Comparison of ENCODE assay signal across 10 cellular contexts in genomic region chr1:183090386-183091006, GRCh38.
DNase-seq lines count a peak whose midpoint lies in the region; ATAC-seq, FAIRE-seq and TF ChIP-seq lines count a peak whose summit lies in the region.
"Had no signal": no experiment of that assay in that cellular context is flagged by ENCODE, and none has a peak within 500 bp of the region (broad histone marks: within the 10 kb centered on the region; RNA-seq: fewer than 3 reads in every experiment).

No MANE protein-coding gene starts in this region.

- no peak overlapping the region for H3K4me2 ChIP-seq in K562 (ENCODE audit: insufficient read depth, low read length)
- peak overlapping the region; percentile 28; the same call in 1 of the 2 replicates for H3K4me2 ChIP-seq in HepG2 (ENCODE audit: low read depth, low read length)

- in situ Hi-C loops in K562 (cut with MboI) (no loop called here), HepG2 (cut with HindIII; ENCODE audit: extremely low pct_ligation_motif_present, low pct_unique_long_range_greater_than_20kb) (no loop called here)

- H3K4me1 Mint-ChIP-seq in activated CD4-positive, alpha-beta memory T cell treated with anti-CD3 and anti-CD28 coated beads, Interleukin-2, amount 10 ng/mL, durations not matched to agents 7 days and 5 days, result no peaks in the 10 kb centered on the region
- H3K4me1 Mint-ChIP-seq in Calu3 (ENCODE audit: low read depth, unreplicated experiment), result peaks cover 71% of the 10 kb centered on the region
- H3K4me1 Mint-ChIP-seq: T-helper 17 cell had no signal

- peak; percentile 56; the same call in 1 of the 2 replicates for TF ChIP-seq EP300 in Ishikawa (IDR thresholded peaks at IDR 0.05; ENCODE audit: borderline replicate concordance)
- no peak for TF ChIP-seq EP300 in K562 (IDR thresholded peaks at IDR 0.05; ENCODE audit: low read length)
- TF ChIP-seq EP300 in HepG2 (IDR thresholded peaks at IDR 0.05; ENCODE audit: low read depth in 2 of 2, low read length in 2 of 2), result no peak
- no peak for TF ChIP-seq EP300 in HepG2 (CRISPR knock-in tag; IDR thresholded peaks at IDR 0.05; ENCODE audit: borderline replicate concordance)

- FAIRE-seq in K562 (lab: Jason Lieb, UNC) (peak; percentile 29), HepG2 (lab: Jason Lieb, UNC) (peak; percentile 56)

- no peaks in the 10 kb centered on the region for H3K9me3 ChIP-seq in K562 (replicated peaks; ENCODE audit: control insufficient read depth, insufficient read depth, low read depth, low read length)
- H3K9me3 ChIP-seq in HepG2 (ENCODE audit: low read length), result no peaks in the 10 kb centered on the region
- H3K9me3 ChIP-seq in subcutaneous abdominal adipose tissue (ENCODE audit: control insufficient read depth in 5 of 5, low read length in 5 of 5), result no peaks in the 10 kb centered on the region

- POLR2A ChIA-PET in K562 (lab: Yijun Ruan, JAX) (interaction anchor here (0.6 to 1.1 kb wide), 3 partner anchors 11 to 171 kb away, joined by 3 read pairs; no protein-coding TSS in a partner anchor), HepG2 (lab: Yijun Ruan, JAX) (no interaction called here)
- POLR2A ChIA-PET in activated CD4-positive, alpha-beta memory T cell treated with anti-CD3 and anti-CD28 coated beads, Interleukin-2, amount 10 ng/mL, durations not matched to agents 7 days and 5 days (lab: Charles Lee), result no interaction called here

- TF ChIP-seq RAD21 in Ishikawa (IDR thresholded peaks at IDR 0.05; ENCODE audit: low read depth) (no peak), K562 (CRISPR knock-in tag; conservative IDR thresholded peaks at IDR 0.05 in 1 of 2, IDR thresholded peaks at IDR 0.05 in 1 of 2) (no peak), HepG2 (CRISPR knock-in tag; IDR thresholded peaks at IDR 0.05) (no peak)

- H3K79me2 ChIP-seq in K562 (ENCODE audit: control insufficient read depth, insufficient read depth, low read length) (no peaks in the 10 kb centered on the region), HepG2 (ENCODE audit: insufficient read depth, low read length) (peaks cover 63% of the 10 kb centered on the region)

- H3K4me1 ChIP-seq in K562 (replicated peaks in 1 of 2; ENCODE audit: control insufficient read depth in 2 of 2, insufficient read depth in 2 of 2, low read length in 2 of 2), result no peaks in the 10 kb centered on the region
- H3K4me1 ChIP-seq in HepG2 (ENCODE audit: insufficient read depth, low read length), result peaks cover 93% of the 10 kb centered on the region
- H3K4me1 ChIP-seq in subcutaneous abdominal adipose tissue (ENCODE audit: control insufficient read depth in 5 of 5, insufficient read depth in 5 of 5, low read length in 5 of 5), result peaks cover 6 to 35% (median 25%) of the 10 kb centered on the region in 5 donors

- H3K27me3 ChIP-seq in K562 (ENCODE audit: control insufficient read depth in 2 of 2, insufficient read depth in 2 of 2, low read length in 2 of 2), result peaks cover under 1% of the 10 kb centered on the region in 2 experiments; a peak in 1 of 5 replicates
- no peaks in the 10 kb centered on the region for H3K27me3 ChIP-seq in HepG2 (ENCODE audit: control insufficient read depth in 1 of 2, insufficient read depth in 2 of 2, low read length in 2 of 2)
- H3K27me3 ChIP-seq in subcutaneous abdominal adipose tissue (ENCODE audit: control insufficient read depth in 5 of 5, insufficient read depth in 4 of 5, low read length in 5 of 5), result no peaks in the 10 kb centered on the region

- no peak for ATAC-seq in K562
- no peak for ATAC-seq in HepG2
- ATAC-seq in HG03521 (IDR thresholded peaks at IDR 0.05; ENCODE audit: unreplicated experiment), result no peak
- ATAC-seq: T-helper 17 cell had no signal

- no peak overlapping the region for H2AFZ ChIP-seq in K562 (ENCODE audit: low read depth, low read length)
- H2AFZ ChIP-seq in HepG2 (ENCODE audit: low read length), result no peak overlapping the region

- BruUV-seq in K562 (replicated peaks; lab: Mats Ljungman, UMichigan), result no TSS peak
- no TSS peak for BruUV-seq in HepG2 (replicated peaks; lab: Mats Ljungman, UMichigan)
- no TSS peak for BruUV-seq in Calu3 (replicated peaks; lab: Mats Ljungman, UMichigan)

- no peak for DNase-seq in K562 (ENCODE audit: extremely low read depth in 1 of 4, low spot score in 3 of 4)
- peak; percentile 49 for DNase-seq in HepG2 (ENCODE audit: low spot score)
- DNase-seq in activated CD4-positive, alpha-beta memory T cell treated with anti-CD3 and anti-CD28 coated beads, Interleukin-2, amount 10 ng/mL, durations not matched to agents 7 days and 5 days, result no peak
- no peak for DNase-seq in Calu3
- DNase-seq: NCI-H1105, T-helper 17 cell had no signal

- H3K9ac ChIP-seq in K562 (ENCODE audit: insufficient read depth in 1 of 2, low read depth in 2 of 2, low read length in 2 of 2) (no peak overlapping the region), HepG2 (ENCODE audit: insufficient read depth, low read depth, low read length) (no peak overlapping the region; the same call in 1 of the 2 replicates), subcutaneous abdominal adipose tissue (ENCODE audit: low read length in 5 of 5) (no peak overlapping the region)

- no peak overlapping the region for H3K27ac ChIP-seq in K562 (ENCODE audit: extremely low read depth, low read depth, low read length)
- H3K27ac ChIP-seq in HepG2 (ENCODE audit: extremely low read length, insufficient read depth, low read length), result peak overlapping the region; percentile 35
- peak overlapping the region; percentile 67 for H3K27ac ChIP-seq in subcutaneous abdominal adipose tissue (ENCODE audit: low read depth, low read length)
- H3K27ac ChIP-seq: dorsolateral prefrontal cortex had no signal

- H3K9me1 ChIP-seq in K562 (ENCODE audit: control insufficient read depth, insufficient read depth, low read length), result no peaks in the 10 kb centered on the region

- peaks cover 18% of the 10 kb centered on the region for H3K27me3 Mint-ChIP-seq in activated CD4-positive, alpha-beta memory T cell treated with anti-CD3 and anti-CD28 coated beads, Interleukin-2, amount 10 ng/mL, durations not matched to agents 7 days and 5 days
- H3K27me3 Mint-ChIP-seq in Calu3 (ENCODE audit: unreplicated experiment), result no peaks in the 10 kb centered on the region

- TF ChIP-seq CTCF in K562 (IDR thresholded peaks at IDR 0.05 in 2 of 3, conservative IDR thresholded peaks at IDR 0.05 in 1 of 3; ENCODE audit: insufficient read depth in 2 of 3, low read depth in 1 of 3, low read length in 3 of 3) (no peak), HepG2 (CRISPR knock-in tag; IDR thresholded peaks at IDR 0.05) (no peak), Calu3 (IDR thresholded peaks at IDR 0.05; ENCODE audit: unreplicated experiment) (no peak)

- intact Hi-C loops in K562 (cut with micrococcal nuclease) (no loop called here), HepG2 (cut with micrococcal nuclease; ENCODE audit: unreplicated experiment) (no loop called here), Calu3 (cut with micrococcal nuclease; ENCODE audit: unreplicated experiment) (no loop called here)

- H3K36me3 Mint-ChIP-seq in activated CD4-positive, alpha-beta memory T cell treated with anti-CD3 and anti-CD28 coated beads, Interleukin-2, amount 10 ng/mL, durations not matched to agents 7 days and 5 days (ENCODE audit: low read depth), result no peaks in the 10 kb centered on the region
- peaks cover 43% of the 10 kb centered on the region for H3K36me3 Mint-ChIP-seq in Calu3 (ENCODE audit: insufficient read depth, unreplicated experiment)

- H3K4me3 ChIP-seq in K562 (no peak overlapping the region), HepG2 (replicated peaks in 1 of 3; ENCODE audit: insufficient read depth in 1 of 3, low read depth in 2 of 3, low read length in 3 of 3) (no peak overlapping the region), subcutaneous abdominal adipose tissue (ENCODE audit: low read depth in 1 of 5, low read length in 5 of 5) (no peak overlapping the region)
- H3K4me3 ChIP-seq: dorsolateral prefrontal cortex had no signal

- TF ChIP-seq POLR2A in K562 (conservative IDR thresholded peaks at IDR 0.05) (no peak), HepG2 (IDR thresholded peaks at IDR 0.05; ENCODE audit: insufficient read depth in 1 of 2, low read depth in 2 of 2, low read length in 2 of 2) (no peak)

- H4K20me1 ChIP-seq in K562 (replicated peaks; ENCODE audit: control insufficient read depth, insufficient read depth, low read length) (no peaks in the 10 kb centered on the region), HepG2 (ENCODE audit: insufficient read depth, low read length) (no peaks in the 10 kb centered on the region)

- H3K4me3 Mint-ChIP-seq in activated CD4-positive, alpha-beta memory T cell treated with anti-CD3 and anti-CD28 coated beads, Interleukin-2, amount 10 ng/mL, durations not matched to agents 7 days and 5 days, result no peak overlapping the region
- H3K4me3 Mint-ChIP-seq in Calu3 (ENCODE audit: low read depth, unreplicated experiment), result no peak overlapping the region
- H3K4me3 Mint-ChIP-seq: T-helper 17 cell had no signal

- 0% methylated on average over 5 of the region's 5 CpGs for WGBS in K562 (ENCODE audit: insufficient coverage, low coverage, missing lambda C conversion rate)
- WGBS in HepG2 (ENCODE audit: low lambda C conversion rate), result 69% methylated on average over 5 of the region's 5 CpGs

- no peak overlapping the region for H3K27ac Mint-ChIP-seq in activated CD4-positive, alpha-beta memory T cell treated with anti-CD3 and anti-CD28 coated beads, Interleukin-2, amount 10 ng/mL, durations not matched to agents 7 days and 5 days
- H3K27ac Mint-ChIP-seq in Calu3 (ENCODE audit: unreplicated experiment), result no peak overlapping the region
- H3K27ac Mint-ChIP-seq: T-helper 17 cell had no signal

- CTCF ChIA-PET in K562 (lab: Yijun Ruan, JAX; ENCODE audit: low intra/inter-chr PET ratio), result no interaction called here
- CTCF ChIA-PET in HepG2 (lab: Yijun Ruan, JAX; ENCODE audit: low intra/inter-chr PET ratio, low total read pairs), result no interaction called here
- CTCF ChIA-PET in activated CD4-positive, alpha-beta memory T cell treated with anti-CD3 and anti-CD28 coated beads, Interleukin-2, amount 10 ng/mL, durations not matched to agents 7 days and 5 days (lab: Charles Lee), result no interaction called here
- CTCF ChIA-PET in Calu3 (lab: Charles Lee), result interaction anchor here (0.6 to 0.9 kb wide), 3 partner anchors 13 to 30 kb away, joined by 3 to 4 read pairs (median 3); no protein-coding TSS in a partner anchor

- H3K36me3 ChIP-seq in K562 (ENCODE audit: control insufficient read depth, insufficient read depth, low read length), result no peaks in the 10 kb centered on the region
- H3K36me3 ChIP-seq in HepG2 (replicated peaks in 1 of 2; ENCODE audit: control insufficient read depth in 1 of 2, insufficient read depth in 2 of 2, low read length in 2 of 2), result no peaks in the 10 kb centered on the region
- H3K36me3 ChIP-seq in subcutaneous abdominal adipose tissue (ENCODE audit: control insufficient read depth in 5 of 5, insufficient read depth in 5 of 5, low read length in 5 of 5), result no peaks in the 10 kb centered on the region

- H3K9me3 Mint-ChIP-seq in activated CD4-positive, alpha-beta memory T cell treated with anti-CD3 and anti-CD28 coated beads, Interleukin-2, amount 10 ng/mL, durations not matched to agents 7 days and 5 days, result no peaks in the 10 kb centered on the region
- H3K9me3 Mint-ChIP-seq in Calu3 (ENCODE audit: low read depth, unreplicated experiment), result no peaks in the 10 kb centered on the region

TF ChIP-seq in Ishikawa, 13 proteins besides CTCF, POLR2A, EP300 and RAD21 (continues in another document):
- TF ChIP-seq TEAD4 (IDR thresholded peaks at IDR 0.05), result no peak
